In genomic region chr18:36450264-36450663, GRCh38 we compare ENCODE assay signal across 2 cellular contexts.
TF ChIP-seq lines count a peak whose summit lies in the region.

No MANE protein-coding gene starts in this region.

TF ChIP-seq in HEK293, 187 proteins besides CTCF, POLR2A, EP300 and RAD21 (continued from another document and continues in another):
- TF ChIP-seq AEBP2 (tag by site-specific recombination; IDR thresholded peaks at IDR 0.05; ENCODE audit: borderline replicate concordance) (0 out of 2 replicates have a peak, but pooled peaks have one; percentile 26), KLF8 (tag by site-specific recombination; IDR thresholded peaks at IDR 0.05) (no peak), YY2 (tag by site-specific recombination; IDR thresholded peaks at IDR 0.05) (no peak), ZNF555 (tag by site-specific recombination; conservative IDR thresholded peaks at IDR 0.05) (peak; percentile 58), ZNF354C (tag by site-specific recombination; IDR thresholded peaks at IDR 0.05; ENCODE audit: borderline replicate concordance, low read depth) (no peak), ZNF324 (tag by site-specific recombination; IDR thresholded peaks at IDR 0.05) (no peak), ZNF426 (tag by site-specific recombination; IDR thresholded peaks at IDR 0.05) (peak; percentile 78), ZNF701 (tag by site-specific recombination; IDR thresholded peaks at IDR 0.05) (no peak), ZNF843 (tag by site-specific recombination; IDR thresholded peaks at IDR 0.05) (no peak), ZNF623 (tag by site-specific recombination; IDR thresholded peaks at IDR 0.05) (peak; percentile 56), HOXD13 (CRISPR knock-in tag; IDR thresholded peaks at IDR 0.05; ENCODE audit: borderline replicate concordance) (no peak), ZNF837 (tag by site-specific recombination; IDR thresholded peaks at IDR 0.05) (no peak), ZNF610 (tag by site-specific recombination; IDR thresholded peaks at IDR 0.05; ENCODE audit: borderline replicate concordance) (no peak), ZNF692 (tag by site-specific recombination; IDR thresholded peaks at IDR 0.05) (no peak), ZNF433 (tag by site-specific recombination; IDR thresholded peaks at IDR 0.05; ENCODE audit: low read depth) (peak; percentile 35; the same call in 1 of the 2 replicates), SCRT1 (tag by site-specific recombination; IDR thresholded peaks at IDR 0.05; ENCODE audit: borderline replicate concordance) (no peak), GLIS1 (tag by site-specific recombination; IDR thresholded peaks at IDR 0.05) (no peak), ZNF561 (tag by site-specific recombination; IDR thresholded peaks at IDR 0.05; ENCODE audit: borderline replicate concordance) (no peak), ZNF549 (tag by site-specific recombination; IDR thresholded peaks at IDR 0.05) (no peak), ZNF518A (tag by site-specific recombination; conservative IDR thresholded peaks at IDR 0.05; ENCODE audit: low read depth) (peak; percentile 76), ZNF639 (tag by site-specific recombination; IDR thresholded peaks at IDR 0.05) (no peak), ZXDB (tag by site-specific recombination; IDR thresholded peaks at IDR 0.05) (peak; percentile 42; the same call in 1 of the 2 replicates)

TF ChIP-seq in H1, 55 proteins besides CTCF, POLR2A, EP300 and RAD21 (continued from another document):
- TF ChIP-seq CHD7 (IDR thresholded peaks at IDR 0.05; ENCODE audit: insufficient replicate concordance, low read length) (no peak), TEAD4 (IDR thresholded peaks at IDR 0.05; ENCODE audit: low read depth, low read length) (no peak), CEBPB (IDR thresholded peaks at IDR 0.05; ENCODE audit: low read depth, low read length) (no peak), TAF7 (optimal IDR thresholded peaks at IDR 0.05; ENCODE audit: borderline replicate concordance, low read depth, low read length) (no peak), CHD1 (IDR thresholded peaks at IDR 0.05; ENCODE audit: low read depth, low read length) (no peak)
